21 cellular contexts compared by ENCODE assay signal in genomic region chr5:99438619-99439018, GRCh38.
"Had no signal": no experiment of that assay in that cellular context is flagged by ENCODE, and none has a peak within 500 bp of the region (broad histone marks: within the 10 kb centered on the region; RNA-seq: fewer than 3 reads in every experiment).

No MANE protein-coding gene starts in this region.

- ATAC-seq: HepG2 had no signal

- DNase-seq: KBM-7, MV-4-11, NCI-H1048, NCI-H1105, NCI-H1417, NCI-H1436 treated with DMSO at 0.1 percent for 48 hours, NCI-H1694, NCI-H187 treated with DMSO at 0.1 percent for 48 hours, NCI-H2029 treated with DMSO at 0.1 percent for 48 hours, NCI-H2171 treated with DMSO at 0.1 percent for 48 hours, NCI-H345, NCI-H446 treated with DMSO at 0.1 percent for 48 hours, NCI-H510A treated with DMSO at 0.1 percent for 48 hours, NCI-H526 treated with DMSO at 0.1 percent for 48 hours, NCI-H748 treated with DMSO at 0.1 percent for 48 hours, Right ventricle myocardium superior, RPMI8226, SIG-M5 had no signal

- H3K4me1 ChIP-seq: SJSA1 had no signal

- H3K9me3 ChIP-seq: SJSA1 had no signal

- H3K36me3 ChIP-seq: SJSA1 had no signal

- H3K27ac ChIP-seq: SJSA1, SK-N-MC had no signal

- H3K4me3 ChIP-seq: SJSA1, SK-N-MC had no signal
